ENCODE assay signal across 11 cellular contexts in genomic region chr12:26226119-26226518, GRCh38. TPM values are rescaled to one million over a fixed set of nuclear protein-coding genes. Genes with fewer than 3 reads are reported as not detected.
DNase-seq lines count a peak whose midpoint lies in the region; ATAC-seq and TF ChIP-seq lines count a peak whose summit lies in the region.
"Had no signal": no experiment of that assay in that cellular context is flagged by ENCODE, and none has a peak within 500 bp of the region (broad histone marks: within the 10 kb centered on the region; RNA-seq: fewer than 3 reads in every experiment).

No MANE protein-coding gene starts in this region.

- TF ChIP-seq POLR2A in prostate gland (IDR thresholded peaks at IDR 0.05): no peak

- H3K4me3 ChIP-seq in ascending aorta: peak overlapping the region; percentile 66 to 76
- no peak overlapping the region for H3K4me3 ChIP-seq in hepatocyte
- peak overlapping the region; percentile 22 to 30 for H3K4me3 ChIP-seq in prostate gland

- no peaks in the 10 kb centered on the region for H3K9me2 ChIP-seq in hepatocyte (replicated peaks; ENCODE audit: insufficient read depth)

- H2AFZ ChIP-seq in hepatocyte: no peak overlapping the region

- no peaks in the 10 kb centered on the region for H3K9me3 ChIP-seq in ascending aorta
- no peaks in the 10 kb centered on the region for H3K9me3 ChIP-seq in hepatocyte (ENCODE audit: low read depth)
- H3K9me3 ChIP-seq in prostate gland: no peaks in the 10 kb centered on the region
- H3K9me3 ChIP-seq: colonic mucosa had no signal

- peak overlapping the region; percentile 77 for H3K4me3 Mint-ChIP-seq in Calu3 (ENCODE audit: low read depth, unreplicated experiment)
- H3K4me3 Mint-ChIP-seq: activated T-cell treated with anti-CD3 and anti-CD28 coated beads, Interleukin-2, amount 50 U/mL, for 4 hours had no signal

- ATAC-seq in omental fat pad (ENCODE audit: low FRiP score): no peak
- ATAC-seq in left lobe of liver: no peak
- ATAC-seq: activated T-cell treated with anti-CD3 and anti-CD28 coated beads, Interleukin-2, amount 50 U/mL, for 4 hours had no signal

- H3K4me1 ChIP-seq in ascending aorta: peaks cover 0 to 10% of the 10 kb centered on the region in 2 donors
- H3K4me1 ChIP-seq in hepatocyte (ENCODE audit: insufficient read depth): peaks cover 15% of the 10 kb centered on the region
- no peaks in the 10 kb centered on the region for H3K4me1 ChIP-seq in prostate gland (replicated peaks)
- H3K4me1 ChIP-seq: colonic mucosa had no signal

- H3K27ac Mint-ChIP-seq in Calu3 (ENCODE audit: unreplicated experiment): no peak overlapping the region

- no peaks in the 10 kb centered on the region for H4K20me1 ChIP-seq in hepatocyte (ENCODE audit: insufficient read depth, poor library complexity, severe bottlenecking)

- H3K27me3 ChIP-seq in ascending aorta (no peaks in the 10 kb centered on the region), hepatocyte (peaks cover 23% of the 10 kb centered on the region), prostate gland (replicated peaks; ENCODE audit: insufficient read depth) (no peaks in the 10 kb centered on the region)
- H3K27me3 ChIP-seq: colonic mucosa had no signal

- H3K9me3 Mint-ChIP-seq in Calu3 (ENCODE audit: low read depth, unreplicated experiment): no peaks in the 10 kb centered on the region
- H3K9me3 Mint-ChIP-seq: activated T-cell treated with anti-CD3 and anti-CD28 coated beads, Interleukin-2, amount 50 U/mL, for 4 hours had no signal

- BruUV-seq in Calu3 (replicated peaks; lab: Mats Ljungman, UMichigan): no TSS peak

- H3K27ac ChIP-seq in ascending aorta: peak overlapping the region in 1 of 2 donors; percentile 47
- H3K27ac ChIP-seq in hepatocyte: no peak overlapping the region
- peak overlapping the region; percentile 48 to 61 for H3K27ac ChIP-seq in prostate gland
- H3K27ac ChIP-seq: colonic mucosa had no signal

- DNase-seq in Calu3: no peak
- no peak for DNase-seq in ascending aorta (ENCODE audit: low spot score in 2 of 2)
- no peak for DNase-seq in hepatocyte (ENCODE audit: low spot score)
- no peak for DNase-seq in prostate gland (ENCODE audit: low spot score)
- no peak for DNase-seq in omental fat pad (ENCODE audit: low spot score)
- no peak for DNase-seq in NK-92 treated with Interleukin-12 subunit alpha and Interleukin-12 subunit beta, amount 100 ng/mL, for 24 hours (lab: John Stamatoyannopoulos, UW)
- no peak for DNase-seq in NK-92 (lab: John Stamatoyannopoulos, UW; ENCODE audit: unreplicated experiment)
- no peak for DNase-seq in left lobe of liver (ENCODE audit: low spot score)
- DNase-seq: activated T-cell treated with anti-CD3 and anti-CD28 coated beads, Interleukin-2, amount 50 U/mL, for 4 hours; colonic mucosa; NCI-H1048 had no signal

- CTCF ChIA-PET in Calu3 (lab: Charles Lee): interaction anchor here (0.7 to 1.0 kb wide), 3 partner anchors 13 to 73 kb away, joined by 3 read pairs; no protein-coding TSS in a partner anchor

- peaks cover 5% of the 10 kb centered on the region for H3K36me3 Mint-ChIP-seq in Calu3 (ENCODE audit: insufficient read depth, unreplicated experiment)

- no peak for TF ChIP-seq CTCF in Calu3 (IDR thresholded peaks at IDR 0.05; ENCODE audit: unreplicated experiment)
- TF ChIP-seq CTCF in ascending aorta (IDR thresholded peaks at IDR 0.05): no peak
- TF ChIP-seq CTCF in hepatocyte (IDR thresholded peaks at IDR 0.05; ENCODE audit: poor library complexity): no peak
- no peak for TF ChIP-seq CTCF in prostate gland (IDR thresholded peaks at IDR 0.05)
- no peak for TF ChIP-seq CTCF in omental fat pad (IDR thresholded peaks at IDR 0.05)

- H3K4me1 Mint-ChIP-seq in Calu3 (ENCODE audit: low read depth, unreplicated experiment): peaks cover 9% of the 10 kb centered on the region

- peak overlapping the region; percentile 87 for H3K4me2 ChIP-seq in hepatocyte

- no peaks in the 10 kb centered on the region for H3K79me2 ChIP-seq in hepatocyte

- intact Hi-C loops in Calu3 (cut with micrococcal nuclease; ENCODE audit: unreplicated experiment) (no loop called here), ascending aorta (cut with DNase I) (no loop called here), prostate gland (cut with DNase I) (no loop called here)

- H3K27me3 Mint-ChIP-seq in Calu3 (ENCODE audit: unreplicated experiment): no peaks in the 10 kb centered on the region

- H3K36me3 ChIP-seq in ascending aorta: no peaks in the 10 kb centered on the region
- H3K36me3 ChIP-seq in hepatocyte (replicated peaks; ENCODE audit: insufficient read depth, low read depth): no peaks in the 10 kb centered on the region
- no peaks in the 10 kb centered on the region for H3K36me3 ChIP-seq in prostate gland
- H3K36me3 ChIP-seq: colonic mucosa had no signal

- WGBS in hepatocyte (ENCODE audit: low lambda C conversion rate, missing lambda C conversion rate): 58% methylated on average over 10 of the region's 10 CpGs
- WGBS in prostate gland: 57% methylated on average over 10 of the region's 10 CpGs

RNA-seq across cellular contexts. Expression of gene SSPN, which starts 30.7 kb away (rescaled TPM):
- total RNA-seq in Calu3 (2022) (7.0 and 8.9 TPM in 2 replicates), ascending aorta (56.3 TPM), hepatocyte (4.1 and 12.5 TPM in 2 replicates), prostate gland (10 to 100 TPM; 17.0 to 29.5 TPM), omental fat pad (10 to 100 TPM; 14.1 to 20.2 (median 16.1) TPM), left lobe of liver (0.58 TPM)
- 1.7 and 2.3 TPM in 2 replicates for polyA plus RNA-seq in hepatocyte
- total RNA-seq: activated T-cell treated with anti-CD3 and anti-CD28 coated beads, Interleukin-2, amount 50 U/mL, for 4 hours had no signal
